Comparison of ENCODE assay signal across 1 cellular context in genomic region chr12:121534495-121535148, GRCh38.
A peak's percentile ranks its signal among the peaks of the same experiment; 100 is the strongest.
TF ChIP-seq lines count a peak whose summit lies in the region.

No MANE protein-coding gene starts in this region.

TF ChIP-seq in GM12878, 131 proteins besides CTCF, POLR2A, EP300 and RAD21 (continued from another document and continues in another):
- TF ChIP-seq E2F8 (IDR thresholded peaks at IDR 0.05; ENCODE audit: low read depth, partially characterized antibody) (no peak), MTA3 (IDR thresholded peaks at IDR 0.05; ENCODE audit: borderline replicate concordance, low read length) (no peak), RFX5 (IDR thresholded peaks at IDR 0.05; ENCODE audit: low read depth, low read length) (no peak), FOS (IDR thresholded peaks at IDR 0.05; ENCODE audit: borderline replicate concordance, extremely low read depth, insufficient read length) (no peak), RELB (IDR thresholded peaks at IDR 0.05; ENCODE audit: low read depth) (peak; percentile 80; the same call in 1 of the 2 replicates), DPF2 (IDR thresholded peaks at IDR 0.05) (0 out of 2 replicates have a peak, but pooled peaks have one; percentile 9), EED (IDR thresholded peaks at IDR 0.05; ENCODE audit: low read depth) (peak; percentile 55), ATF7 (IDR thresholded peaks at IDR 0.05; ENCODE audit: low read depth) (peak; percentile 61), USF1 (IDR thresholded peaks at IDR 0.05; ENCODE audit: borderline replicate concordance, extremely low read length, insufficient read depth, low read depth, low read length) (peak; percentile 21), POLR2AphosphoS2 (IDR thresholded peaks at IDR 0.05; ENCODE audit: low read depth, low read length) (peak; percentile 14; the same call in 1 of the 2 replicates), TBL1XR1 (IDR thresholded peaks at IDR 0.05; ENCODE audit: low read depth, low read length) (0 out of 2 replicates have a peak, but pooled peaks have one; percentile 14), TAF1 (IDR thresholded peaks at IDR 0.05; ENCODE audit: borderline replicate concordance, low read depth, low read length) (no peak), RAD51 (IDR thresholded peaks at IDR 0.05) (peak; percentile 87), MXI1 (IDR thresholded peaks at IDR 0.05; ENCODE audit: low read depth, low read length) (no peak; the same call in none of the 2 replicates), PAX8 (IDR thresholded peaks at IDR 0.05) (no peak), LARP7 (IDR thresholded peaks at IDR 0.05) (no peak), KLF5 (IDR thresholded peaks at IDR 0.05; ENCODE audit: partially characterized antibody) (no peak), CREM (IDR thresholded peaks at IDR 0.05; ENCODE audit: low read depth) (peak; percentile 46; the same call in 1 of the 2 replicates), MTA2 (IDR thresholded peaks at IDR 0.05; ENCODE audit: low read depth) (no peak), CREB1 (IDR thresholded peaks at IDR 0.05; ENCODE audit: low read depth) (no peak), NFIC (IDR thresholded peaks at IDR 0.05; ENCODE audit: low read depth, low read length) (peak; percentile 44), RB1 (IDR thresholded peaks at IDR 0.05; ENCODE audit: borderline replicate concordance) (no peak; the same call in 1 of the 2 replicates), GATAD2B (conservative IDR thresholded peaks at IDR 0.05; ENCODE audit: low read depth) (0 out of 2 replicates have a peak, but pooled peaks have one; percentile 40), IKZF1 (conservative IDR thresholded peaks at IDR 0.05) (peak; percentile 62), BMI1 (IDR thresholded peaks at IDR 0.05; ENCODE audit: borderline replicate concordance) (no peak), BHLHE40 (IDR thresholded peaks at IDR 0.05; ENCODE audit: borderline replicate concordance in 1 of 2, low read depth in 2 of 2, low read length in 1 of 2) (peak; percentile 46 to 59; a peak in 3 of 4 replicates), TARDBP (IDR thresholded peaks at IDR 0.05; ENCODE audit: borderline replicate concordance) (no peak), NBN (IDR thresholded peaks at IDR 0.05) (no peak; the same call in 1 of the 2 replicates), RUNX3 (IDR thresholded peaks at IDR 0.05; ENCODE audit: low read length) (peak; percentile 45; the same call in 1 of the 2 replicates), SPI1 (IDR thresholded peaks at IDR 0.05; ENCODE audit: borderline replicate concordance, insufficient read depth, low read depth, low read length) (0 out of 2 replicates have a peak, but pooled peaks have one; percentile 39), CUX1 (IDR thresholded peaks at IDR 0.05; ENCODE audit: insufficient replicate concordance, low read depth, low read length) (no peak), BRCA1 (IDR thresholded peaks at IDR 0.05; ENCODE audit: low read depth, low read length) (no peak), ZNF622 (IDR thresholded peaks at IDR 0.05) (no peak), TCF7 (IDR thresholded peaks at IDR 0.05; ENCODE audit: borderline replicate concordance) (no peak), MEF2A (IDR thresholded peaks at IDR 0.05; ENCODE audit: insufficient read depth, low read depth, low read length) (0 out of 2 replicates have a peak, but pooled peaks have one; percentile 28), IRF3 (IDR thresholded peaks at IDR 0.05) (no peak), POLR2AphosphoS5 (IDR thresholded peaks at IDR 0.05; ENCODE audit: low read length) (peak; percentile 90), ZNF384 (IDR thresholded peaks at IDR 0.05; ENCODE audit: borderline replicate concordance, low read depth, low read length) (no peak), CHD4 (IDR thresholded peaks at IDR 0.05) (no peak), JUNB (IDR thresholded peaks at IDR 0.05) (no peak), RELA (IDR thresholded peaks at IDR 0.05; ENCODE audit: borderline replicate concordance, partially characterized antibody) (peak; percentile 77), USF2 (IDR thresholded peaks at IDR 0.05; ENCODE audit: borderline replicate concordance, low read depth, low read length) (peak; percentile 18; the same call in 1 of the 2 replicates), NR2F1 (conservative IDR thresholded peaks at IDR 0.05) (peak; percentile 83), PML (IDR thresholded peaks at IDR 0.05; ENCODE audit: low read length) (peak; percentile 80), HDGF (IDR thresholded peaks at IDR 0.05) (no peak), IKZF2 (IDR thresholded peaks at IDR 0.05) (peak; percentile 31 to 53; a peak in 2 of 4 replicates), SMARCA5 (IDR thresholded peaks at IDR 0.05) (peak; percentile 18; the same call in 1 of the 2 replicates), YBX1 (IDR thresholded peaks at IDR 0.05) (no peak), ZNF687 (IDR thresholded peaks at IDR 0.05) (no peak), MLLT1 (IDR thresholded peaks at IDR 0.05) (peak; percentile 95), SMAD5 (IDR thresholded peaks at IDR 0.05; ENCODE audit: low read depth) (no peak)
